ENCODE assay signal across 1 cellular context in genomic region chr13:51260154-51260553, GRCh38.
TF ChIP-seq lines count a peak whose summit lies in the region.

No MANE protein-coding gene starts in this region.

TF ChIP-seq in SK-N-SH treated with all-trans-retinoic acid at 6 μM for 48 hours, 23 proteins besides CTCF, POLR2A, EP300 and RAD21 (continued from another document):
- TF ChIP-seq CREB5 (CRISPR knock-in tag; IDR thresholded peaks at IDR 0.05; ENCODE audit: low read depth) = no peak
- no peak for TF ChIP-seq ZFP3 (CRISPR knock-in tag; IDR thresholded peaks at IDR 0.05)
- TF ChIP-seq ESRRG (CRISPR knock-in tag; IDR thresholded peaks at IDR 0.05) = no peak
- TF ChIP-seq PATZ1 (CRISPR knock-in tag; IDR thresholded peaks at IDR 0.05; ENCODE audit: borderline replicate concordance) = no peak
- TF ChIP-seq ISL1 (CRISPR knock-in tag; IDR thresholded peaks at IDR 0.05) = no peak
- TF ChIP-seq PPARA (CRISPR knock-in tag; IDR thresholded peaks at IDR 0.05; ENCODE audit: borderline replicate concordance) = no peak
- TF ChIP-seq POU6F1 (CRISPR knock-in tag; IDR thresholded peaks at IDR 0.05; ENCODE audit: borderline replicate concordance, low read depth) = no peak
- no peak for TF ChIP-seq ZFP30 (CRISPR knock-in tag; IDR thresholded peaks at IDR 0.05)
- TF ChIP-seq SNAI2 (CRISPR knock-in tag; IDR thresholded peaks at IDR 0.05) = no peak
- no peak for TF ChIP-seq TOX (CRISPR knock-in tag; IDR thresholded peaks at IDR 0.05; ENCODE audit: borderline replicate concordance)
